8 cellular contexts compared by ENCODE assay signal in genomic region chr6:291697-292505, GRCh38. TPM values are rescaled to one million over a fixed set of nuclear protein-coding genes. Genes with fewer than 3 reads are reported as not detected.
A peak's percentile ranks its signal among the peaks of the same experiment; 100 is the strongest.
DNase-seq lines count a peak whose midpoint lies in the region; ATAC-seq, FAIRE-seq and TF ChIP-seq lines count a peak whose summit lies in the region.

A gene with protein sequence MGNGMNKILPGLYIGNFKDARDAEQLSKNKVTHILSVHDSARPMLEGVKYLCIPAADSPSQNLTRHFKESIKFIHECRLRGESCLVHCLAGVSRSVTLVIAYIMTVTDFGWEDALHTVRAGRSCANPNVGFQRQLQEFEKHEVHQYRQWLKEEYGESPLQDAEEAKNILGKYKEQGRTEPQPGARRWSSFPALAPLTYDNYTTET (plus strand): TSS chr6:292487. CDS start chr6:292540, 53 bp downstream.

- no peaks in the 10 kb centered on the region for H3K36me3 ChIP-seq in SK-N-SH (replicated peaks in 1 of 2; ENCODE audit: control insufficient read depth in 1 of 2, insufficient read depth in 2 of 2, low read length in 1 of 2)
- H3K36me3 ChIP-seq in GM12878 (ENCODE audit: control insufficient read depth in 2 of 2, insufficient read depth in 2 of 2, low read length in 1 of 2) = no peaks in the 10 kb centered on the region
- H3K36me3 ChIP-seq in iPS-15b (ENCODE audit: control insufficient read depth, insufficient read depth, low read length) = no peaks in the 10 kb centered on the region

- peaks cover 0 to 13% of the 10 kb centered on the region in 2 experiments; a peak in 1 of 4 replicates for H3K4me1 ChIP-seq in SK-N-SH (ENCODE audit: control insufficient read depth in 1 of 2, insufficient read depth in 2 of 2, low read depth in 1 of 2, low read length in 1 of 2)
- peaks cover 64% of the 10 kb centered on the region for H3K4me1 ChIP-seq in GM12878 (ENCODE audit: control insufficient read depth, insufficient read depth, low read length)
- no peaks in the 10 kb centered on the region for H3K4me1 ChIP-seq in iPS-15b (ENCODE audit: control insufficient read depth, insufficient read depth, low read length)

- H3K4me2 ChIP-seq in SK-N-SH (peak within 1 kb of the TSS; percentile 98), GM12878 (ENCODE audit: control insufficient read depth, insufficient read depth) (peak within 1 kb of the TSS; percentile 97)

- intact Hi-C loops in GM12878 (cut with micrococcal nuclease; ENCODE audit: unreplicated experiment) = loop anchor here (1.0 to 2.0 kb wide), 7 partner anchors 25 to 103 kb away; no protein-coding TSS in a partner anchor

- FAIRE-seq in GM12878 (lab: Jason Lieb, UNC) = no peak

- in situ Hi-C loops in GM12878 (cut with MboI) = no loop called here

- H3K9me2 ChIP-seq in SK-N-SH = no peaks in the 10 kb centered on the region

- CTCF ChIA-PET in SK-N-SH (lab: Yijun Ruan, JAX) (no interaction called here), GM12878 (lab: Yijun Ruan, JAX) (interaction anchor here (1.0 to 2.6 kb wide), 9 partner anchors 13 to 103 kb away, joined by 3 to 14 read pairs (median 6); no protein-coding TSS in a partner anchor)

- H3F3A ChIP-seq in SK-N-SH (replicated peaks; ENCODE audit: insufficient read depth) = no peaks in the 10 kb centered on the region

- peak within 1 kb of the TSS; percentile 88 to 89 for H3K4me3 ChIP-seq in SK-N-SH (ENCODE audit: low read depth in 2 of 2, low read length in 1 of 2)
- peak within 1 kb of the TSS; percentile 78 for H3K4me3 ChIP-seq in GM12878
- H3K4me3 ChIP-seq in iPS-15b (ENCODE audit: low read depth, low read length) = peak within 1 kb of the TSS; percentile 52
- H3K4me3 ChIP-seq in skin epidermis = peak within 1 kb of the TSS; percentile 57 to 80 (median 63)

- no TSS peak for BruUV-seq in GM12878 (replicated peaks; lab: Mats Ljungman, UMichigan)

- no peak for TF ChIP-seq EP300 in SK-N-SH (IDR thresholded peaks at IDR 0.05; ENCODE audit: borderline replicate concordance in 1 of 2, low read depth in 1 of 2, low read length in 1 of 2)
- TF ChIP-seq EP300 in GM12878 (IDR thresholded peaks at IDR 0.05; ENCODE audit: borderline replicate concordance in 1 of 2, control insufficient read depth in 1 of 2, low read depth in 2 of 2, low read length in 2 of 2) = peak; percentile 53 to 76; a peak in 2 of 4 replicates

- RAD21 ChIA-PET in GM12878 (lab: Charles Lee; ENCODE audit: unreplicated experiment) = interaction anchor here (0.6 to 2.7 kb wide), 25 partner anchors 14 to 106 kb away, joined by 3 to 77 read pairs (median 13); partner anchors contain the start of gene IRF4

- H3K9me3 ChIP-seq in SK-N-SH (no peaks in the 10 kb centered on the region), GM12878 (replicated peaks; ENCODE audit: control insufficient read depth, insufficient read depth, low read length) (no peaks in the 10 kb centered on the region), iPS-15b (ENCODE audit: control insufficient read depth, insufficient read depth, low read length) (peaks cover 7% of the 10 kb centered on the region)

- H3K27me3 ChIP-seq in SK-N-SH (ENCODE audit: insufficient read depth) (peaks cover 30% of the 10 kb centered on the region), GM12878 (replicated peaks in 1 of 2; ENCODE audit: control insufficient read depth in 2 of 2, insufficient read depth in 2 of 2, low read length in 1 of 2) (no peaks in the 10 kb centered on the region), iPS-15b (ENCODE audit: control insufficient read depth, insufficient read depth, low read length) (peaks cover 2% of the 10 kb centered on the region)

- peak; percentile 42 for ATAC-seq in GM18511 (IDR thresholded peaks at IDR 0.05; ENCODE audit: unreplicated experiment)
- peak; percentile 40 for ATAC-seq in HG02973 (IDR thresholded peaks at IDR 0.05; ENCODE audit: unreplicated experiment)
- peak; percentile 45 for ATAC-seq in GM12878

- TF ChIP-seq CTCF in SK-N-SH (IDR thresholded peaks at IDR 0.05) (no peak), GM12878 (IDR thresholded peaks at IDR 0.05 in 2 of 3, conservative IDR thresholded peaks at IDR 0.05 in 1 of 3; ENCODE audit: control insufficient read depth in 2 of 3, extremely low read depth in 1 of 3, insufficient read depth in 1 of 3, low read depth in 3 of 3, low read length in 3 of 3) (no peak)

- H3K79me2 ChIP-seq in SK-N-SH (ENCODE audit: insufficient read depth) (no peaks in the 10 kb centered on the region), GM12878 (ENCODE audit: control insufficient read depth, insufficient read depth, low read length) (peaks cover 69% of the 10 kb centered on the region)

- TF ChIP-seq RAD21 in SK-N-SH (IDR thresholded peaks at IDR 0.05; ENCODE audit: low read length) = no peak
- peak; percentile 42 for TF ChIP-seq RAD21 in GM12878 (IDR thresholded peaks at IDR 0.05; ENCODE audit: insufficient read depth, low read depth, low read length)

- H3K9ac ChIP-seq in SK-N-SH = peak within 1 kb of the TSS; percentile 77
- peak within 1 kb of the TSS; percentile 98 for H3K9ac ChIP-seq in GM12878 (ENCODE audit: control insufficient read depth, insufficient read depth, low read length)
- H3K9ac ChIP-seq in iPS-15b (ENCODE audit: low read depth, low read length) = peak within 1 kb of the TSS; percentile 82

- H3K27ac ChIP-seq in SK-N-SH (ENCODE audit: low read depth in 2 of 2, low read length in 1 of 2) (peak within 1 kb of the TSS; percentile 74 to 94), GM12878 (ENCODE audit: control insufficient read depth, insufficient read depth) (peak within 1 kb of the TSS; percentile 100), skin epidermis (peak within 1 kb of the TSS; percentile 84 to 100 (median 97))

- WGBS in SK-N-SH (ENCODE audit: low lambda C conversion rate) = under 1% methylated on average over 23 of the region's 85 CpGs
- 12% methylated on average over 85 of the region's 85 CpGs for WGBS in GM12878 (ENCODE audit: insufficient coverage, insufficient replicate concordance, low lambda C conversion rate, missing lambda C conversion rate)

- POLR2A ChIA-PET in SK-N-SH (lab: Yijun Ruan, JAX) = no interaction called here
- POLR2A ChIA-PET in GM12878 (lab: Charles Lee) = interaction anchor here (0.8 to 2.6 kb wide), 17 partner anchors 16 to 100 kb away, joined by 3 to 67 read pairs (median 14); partner anchors contain the start of gene IRF4

- peak; percentile 100 for DNase-seq in SK-N-SH
- peak; percentile 81 for DNase-seq in GM12878 (ENCODE audit: low read depth, low spot score)
- no peak for DNase-seq in HUDEP-2 (lab: John Stamatoyannopoulos, UW; ENCODE audit: unreplicated experiment in 76 of 76)
- no peak for DNase-seq in DMS114 treated with DMSO at 0.1 percent for 48 hours (lab: John Stamatoyannopoulos, UW; ENCODE audit: unreplicated experiment)

- no peak for TF ChIP-seq POLR2A in GM12878 (IDR thresholded peaks at IDR 0.05; ENCODE audit: low read depth, low read length)

- H2AFZ ChIP-seq in SK-N-SH (ENCODE audit: low read depth) = peak within 1 kb of the TSS; percentile 99
- peak within 1 kb of the TSS; percentile 45 for H2AFZ ChIP-seq in GM12878 (ENCODE audit: control insufficient read depth, low read depth, low read length)

- SMC1A ChIA-PET in GM12878 (lab: Charles Lee; ENCODE audit: uncharacterized antibody, unreplicated experiment) = interaction anchor here (0.6 to 9.2 kb wide), 25 partner anchors 14 to 1530 kb away, joined by 3 to 162 read pairs (median 16); no protein-coding TSS in a partner anchor

- no peaks in the 10 kb centered on the region for H4K20me1 ChIP-seq in SK-N-SH (ENCODE audit: insufficient read depth)
- no peaks in the 10 kb centered on the region for H4K20me1 ChIP-seq in GM12878 (ENCODE audit: control insufficient read depth, insufficient read depth)

TF ChIP-seq in SK-N-SH, 30 proteins besides CTCF, POLR2A, EP300 and RAD21 (continues in another document):
- TF ChIP-seq POLR2AphosphoS5 (IDR thresholded peaks at IDR 0.05; ENCODE audit: low read depth, low read length) (peak; percentile 93), NRF1 (IDR thresholded peaks at IDR 0.05; ENCODE audit: low read depth, low read length) (peak; percentile 90), YY1 (IDR thresholded peaks at IDR 0.05; ENCODE audit: low read depth) (0 out of 2 replicates have a peak, but pooled peaks have one; percentile 10)

TF ChIP-seq in GM12878, 131 proteins besides CTCF, POLR2A, EP300 and RAD21 (continues in another document):
- TF ChIP-seq RB1 (IDR thresholded peaks at IDR 0.05; ENCODE audit: borderline replicate concordance) (peak; percentile 97), SPI1 (IDR thresholded peaks at IDR 0.05; ENCODE audit: borderline replicate concordance, insufficient read depth, low read depth, low read length) (no peak)

RNA-seq across cellular contexts. Expression of the gene that starts here (rescaled TPM):
- polyA plus RNA-seq in SK-N-SH (2012; rRNA removed) = 5.6 and 6.8 TPM in 2 replicates
- 6.5 and 6.7 TPM in 2 replicates for polyA plus RNA-seq in SK-N-SH (2012; cell fraction: cytosol; rRNA removed)
- 30.6 and 31.7 TPM in 2 replicates for polyA plus RNA-seq in SK-N-SH (2012; cell fraction: nucleus; rRNA removed)
- 632 and 708 TPM in 2 replicates for total RNA-seq in GM12878 (2013; cell fraction: nucleolus; rRNA removed)
- total RNA-seq in GM12878 (2014; rRNA removed) = 113 and 123 TPM in 2 replicates
- 80.6 and 83.3 TPM in 2 replicates for total RNA-seq in GM12878 (2014; rRNA removed; fragmentation: Illumina TruSeq; extraction: Trizol)
- total RNA-seq in GM12878 (2021) = 125 and 130 TPM in 2 replicates
- polyA plus RNA-seq in GM12878 (2011; ENCODE audit: low read depth) = 128 TPM
- polyA plus RNA-seq in GM12878 (2011; rRNA removed) = 78.9 and 80.1 TPM in 2 replicates
- polyA plus RNA-seq in GM12878 (2011; cell fraction: cytosol; rRNA removed) = 109 and 115 TPM in 2 replicates
- polyA plus RNA-seq in GM12878 (2011; cell fraction: nucleus; rRNA removed) = 359 and 389 TPM in 2 replicates
- polyA plus RNA-seq in GM12878 (2012) = 121 and 164 TPM in 2 replicates
- 87.9 and 101 TPM in 2 replicates for polyA plus RNA-seq in GM12878 (2014; fragmentation: Illumina TruSeq; extraction: Trizol)
- polyA plus RNA-seq in GM12878 (2014; fragmentation: Nextera tagmentation; extraction: Ambion mirVana) = 10 to 100 TPM; 93.4 to 99.7 TPM
- 138 and 147 TPM in 2 replicates for polyA plus RNA-seq in GM12878 (2014; rRNA removed)
- polyA plus RNA-seq in GM12878 (2016; fragmentation: Nextera tagmentation; extraction: Ambion mirVana) = 100 to 1,000 TPM; 150 to 156 TPM
- 84.5 and 84.7 TPM in 2 replicates for polyA minus RNA-seq in GM12878 (2011; rRNA and poly(A)+ RNA removed)
- polyA minus RNA-seq in GM12878 (2011; cell fraction: cytosol; rRNA and poly(A)+ RNA removed) = 15.5 and 16.8 TPM in 2 replicates
- 118 and 156 TPM in 2 replicates for polyA minus RNA-seq in GM12878 (2011; cell fraction: nucleus; rRNA and poly(A)+ RNA removed)

Comparison
In these comparisons a context has a peak if more than half of its experiments do, and no peak if none do; other contexts are left out.
1. DNase-seq: peak in SK-N-SH (single experiment) and GM12878 (single experiment); none in HUDEP-2 (0 of 76) and DMS114 treated with DMSO at 0.1 percent for 48 hours (single experiment).
2. Peak in every context shown above with its lines, with median percentiles within 50 percentile points of each other: ATAC-seq, H3K27ac ChIP-seq, H3K4me3 ChIP-seq and H3K9ac ChIP-seq.